In the genomic region with DNA sequence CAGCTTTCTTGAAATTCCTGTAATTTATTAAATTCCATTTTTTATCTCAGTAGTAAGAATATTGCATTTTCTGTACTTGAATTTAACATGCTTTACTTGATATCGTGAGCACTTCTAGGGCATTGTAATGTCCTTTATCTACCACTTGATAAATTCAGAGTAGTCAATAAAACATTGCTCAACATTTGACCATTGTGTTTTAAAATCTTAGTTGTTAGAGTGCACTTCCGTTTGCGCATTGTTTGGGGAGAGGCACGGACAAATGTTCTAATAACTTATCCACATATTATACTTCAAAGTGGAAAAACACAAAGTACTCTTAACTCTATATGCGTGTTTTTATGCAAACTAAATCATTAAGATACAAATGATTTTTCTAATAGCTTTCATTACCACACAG, we compare ENCODE assay signal across 8 cellular contexts. TPM values are rescaled to one million over a fixed set of nuclear protein-coding genes. Genes with fewer than 3 reads are reported as not detected.
A peak's percentile ranks its signal among the peaks of the same experiment; 100 is the strongest.
DNase-seq lines count a peak whose midpoint lies in the region; ATAC-seq lines count a peak whose summit lies in the region.

No MANE protein-coding gene starts in this region.

- H3K9me3 ChIP-seq in endocrine pancreas (ENCODE audit: control insufficient read depth, low read length) = no peaks in the 10 kb centered on the region
- no peaks in the 10 kb centered on the region for H3K9me3 ChIP-seq in muscle layer of colon (ENCODE audit: low read length)

- DNase-seq in Right ventricle myocardium superior (no peak), cardiac septum (ENCODE audit: low spot score) (no peak), RKO (ENCODE audit: low spot score) (peak; percentile 56), NCI-H1092 treated with DMSO at 0.1 percent for 48 hours (lab: John Stamatoyannopoulos, UW) (no peak), GOT3 (lab: John Stamatoyannopoulos, UW) (no peak)

- no peaks in the 10 kb centered on the region for H3K36me3 ChIP-seq in endocrine pancreas (ENCODE audit: control insufficient read depth, insufficient read depth, low read length)
- H3K36me3 ChIP-seq in muscle layer of colon (ENCODE audit: insufficient read depth, low read length) = no peaks in the 10 kb centered on the region

- H3K9ac ChIP-seq in endocrine pancreas (ENCODE audit: control insufficient read depth, insufficient read depth, low read length) (peak overlapping the region; percentile 84), muscle layer of colon (ENCODE audit: low read length) (peak overlapping the region; percentile 72)

- peak overlapping the region; percentile 56 for H3K27ac ChIP-seq in muscle layer of colon (ENCODE audit: low read depth, low read length)

- H3K4me3 ChIP-seq in endocrine pancreas (ENCODE audit: control insufficient read depth, insufficient read depth, low read length) (peak overlapping the region; percentile 100), muscle layer of colon (ENCODE audit: low read depth in 1 of 2, low read length in 2 of 2) (peak overlapping the region; percentile 4 to 64)

- intact Hi-C loops in Right ventricle myocardium superior (cut with DNase I) (loop anchor here (10.0 kb wide), 2 partner anchors 385 to 465 kb away; a partner anchor contains a TSS), cardiac septum (cut with DNase I) (loop anchor here (2.0 to 5.0 kb wide), 2 partner anchors 378 to 465 kb away; a partner anchor contains a TSS)

- peaks cover 9% of the 10 kb centered on the region for H3K4me1 ChIP-seq in endocrine pancreas (ENCODE audit: control insufficient read depth, insufficient read depth, low read length)
- peaks cover 30% of the 10 kb centered on the region for H3K4me1 ChIP-seq in muscle layer of colon (ENCODE audit: insufficient read depth, low read length)

- ATAC-seq in Right ventricle myocardium superior (ENCODE audit: poor library complexity) (peak; percentile 28), HG02885 (IDR thresholded peaks at IDR 0.05; ENCODE audit: poor library complexity, unreplicated experiment) (no peak)

- no peaks in the 10 kb centered on the region for H3K27me3 ChIP-seq in endocrine pancreas (ENCODE audit: control insufficient read depth, insufficient read depth, low read length)
- H3K27me3 ChIP-seq in muscle layer of colon (ENCODE audit: control insufficient read depth in 1 of 2, insufficient read depth in 2 of 2, low read length in 2 of 2) = no peaks in the 10 kb centered on the region

RNA-seq across cellular contexts. Expression of a gene that starts 0.4 kb away (rescaled TPM):
- total RNA-seq in Right ventricle myocardium superior (19.4 TPM), cardiac septum (11.5 TPM)

RNA-seq across cellular contexts. Expression of a gene that starts 0.7 kb away (rescaled TPM):
- total RNA-seq in Right ventricle myocardium superior (22.8 TPM), cardiac septum (14.3 TPM)
